23 cellular contexts compared by ENCODE assay signal in the genomic region with DNA sequence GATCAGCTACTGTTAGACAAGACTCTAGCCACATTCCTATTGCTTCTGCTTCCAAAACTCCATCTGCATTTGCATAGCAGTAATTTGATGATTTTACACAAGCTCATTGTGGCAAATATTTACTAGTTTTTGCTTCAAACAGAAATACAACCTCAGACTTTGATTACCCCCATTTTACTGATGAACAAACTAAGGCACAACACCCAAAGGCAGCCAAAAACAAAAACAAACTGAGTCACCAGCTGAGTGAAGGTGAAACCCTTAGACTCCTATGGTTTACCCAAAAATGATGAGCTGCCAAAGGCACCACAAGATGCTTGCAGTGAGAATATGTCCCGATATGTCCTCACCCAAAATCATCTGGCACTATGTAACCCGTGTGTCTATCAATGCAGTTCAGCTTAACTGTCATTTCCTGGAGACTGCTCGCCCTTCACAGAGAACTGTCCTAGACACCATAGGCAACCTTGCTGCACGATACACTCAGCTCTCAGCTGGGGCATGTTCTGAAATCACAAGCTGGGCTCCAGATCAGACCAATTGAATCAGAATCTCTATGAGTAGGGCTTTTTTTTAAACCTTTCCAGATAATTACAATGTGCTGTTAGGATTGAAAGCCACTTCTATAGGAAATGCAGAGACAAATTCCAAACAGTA. TPM values are rescaled to one million over a fixed set of nuclear protein-coding genes. Genes with fewer than 3 reads are reported as not detected.
A peak's percentile ranks its signal among the peaks of the same experiment; 100 is the strongest.
DNase-seq lines count a peak whose midpoint lies in the region; ATAC-seq, FAIRE-seq and TF ChIP-seq lines count a peak whose summit lies in the region.
"Had no signal": no experiment of that assay in that cellular context is flagged by ENCODE, and none has a peak within 500 bp of the region (broad histone marks: within the 10 kb centered on the region; RNA-seq: fewer than 3 reads in every experiment).

No MANE protein-coding gene starts in this region.

- H3K4me3 ChIP-seq in hepatocyte = no peak overlapping the region
- no peak overlapping the region for H3K4me3 ChIP-seq in small intestine (ENCODE audit: low read depth in 1 of 2, low read length in 2 of 2)
- H3K4me3 ChIP-seq: SJSA1 had no signal

- FAIRE-seq in urothelium cell line (lab: Jason Lieb, UNC) (peak; percentile 83), small intestine (lab: Jason Lieb, UNC) (no peak)
- FAIRE-seq: GM18507 had no signal

- no peaks in the 10 kb centered on the region for H4K20me1 ChIP-seq in hepatocyte (ENCODE audit: insufficient read depth, poor library complexity, severe bottlenecking)

- no peak overlapping the region for H3K4me2 ChIP-seq in hepatocyte

- H3K27me3 Mint-ChIP-seq in activated CD4-positive, alpha-beta T cell treated with anti-CD3 and anti-CD28 coated beads, Interleukin-2, amount 10 ng/mL, durations not matched to agents 24 days and 14 days = peaks cover 41% of the 10 kb centered on the region
- peaks cover 62% of the 10 kb centered on the region for H3K27me3 Mint-ChIP-seq in activated T-helper 17 cell treated with anti-CD3 and anti-CD28 coated beads, Interleukin-2, amount 50 U/mL, for 72 hours

- no peaks in the 10 kb centered on the region for H3K9me3 Mint-ChIP-seq in activated CD4-positive, alpha-beta T cell treated with anti-CD3 and anti-CD28 coated beads, Interleukin-2, amount 10 ng/mL, durations not matched to agents 24 days and 14 days
- H3K9me3 Mint-ChIP-seq in activated T-helper 17 cell treated with anti-CD3 and anti-CD28 coated beads, Interleukin-2, amount 50 U/mL, for 72 hours = no peaks in the 10 kb centered on the region
- H3K9me3 Mint-ChIP-seq: CD8-positive, alpha-beta T cell had no signal

- intact Hi-C loops in activated CD4-positive, alpha-beta T cell treated with anti-CD3 and anti-CD28 coated beads, Interleukin-2, amount 10 ng/mL, durations not matched to agents 24 days and 14 days (cut with micrococcal nuclease) = no loop called here

- 73% methylated on average over 4 of the region's 4 CpGs for WGBS in hepatocyte (ENCODE audit: low lambda C conversion rate, missing lambda C conversion rate)
- WGBS in small intestine, 3 donors = 76 to 84% (median 82%) methylated on average over 4 of the region's 4 CpGs

- TF ChIP-seq CTCF in hepatocyte (IDR thresholded peaks at IDR 0.05; ENCODE audit: poor library complexity) = no peak

- no peak overlapping the region for H3K4me3 Mint-ChIP-seq in activated CD4-positive, alpha-beta T cell treated with anti-CD3 and anti-CD28 coated beads, Interleukin-2, amount 10 ng/mL, durations not matched to agents 24 days and 14 days
- no peak overlapping the region for H3K4me3 Mint-ChIP-seq in activated T-helper 17 cell treated with anti-CD3 and anti-CD28 coated beads, Interleukin-2, amount 50 U/mL, for 72 hours
- H3K4me3 Mint-ChIP-seq: CD8-positive, alpha-beta T cell had no signal

- H3K9me3 ChIP-seq in hepatocyte (ENCODE audit: low read depth) = no peaks in the 10 kb centered on the region
- no peaks in the 10 kb centered on the region for H3K9me3 ChIP-seq in small intestine (ENCODE audit: control insufficient read depth, low read depth)
- H3K9me3 ChIP-seq: SJSA1 had no signal

- H3K36me3 ChIP-seq in hepatocyte (replicated peaks; ENCODE audit: insufficient read depth, low read depth) (no peaks in the 10 kb centered on the region), small intestine (ENCODE audit: control insufficient read depth in 2 of 2, insufficient read depth in 2 of 2, low read length in 2 of 2) (no peaks in the 10 kb centered on the region)

- H3K27ac Mint-ChIP-seq in activated CD4-positive, alpha-beta T cell treated with anti-CD3 and anti-CD28 coated beads, Interleukin-2, amount 10 ng/mL, durations not matched to agents 24 days and 14 days = no peak overlapping the region
- no peak overlapping the region for H3K27ac Mint-ChIP-seq in activated T-helper 17 cell treated with anti-CD3 and anti-CD28 coated beads, Interleukin-2, amount 50 U/mL, for 72 hours
- H3K27ac Mint-ChIP-seq: CD8-positive, alpha-beta T cell had no signal

- H3K4me1 ChIP-seq in hepatocyte (ENCODE audit: insufficient read depth) = peaks cover 36% of the 10 kb centered on the region
- H3K4me1 ChIP-seq in small intestine (ENCODE audit: control insufficient read depth in 2 of 2, insufficient read depth in 1 of 2, low read depth in 1 of 2, low read length in 1 of 2) = no peaks in the 10 kb centered on the region

- no peaks in the 10 kb centered on the region for H3K36me3 Mint-ChIP-seq in activated CD4-positive, alpha-beta T cell treated with anti-CD3 and anti-CD28 coated beads, Interleukin-2, amount 10 ng/mL, durations not matched to agents 24 days and 14 days (ENCODE audit: low read depth)
- H3K36me3 Mint-ChIP-seq in activated T-helper 17 cell treated with anti-CD3 and anti-CD28 coated beads, Interleukin-2, amount 50 U/mL, for 72 hours (ENCODE audit: low read depth) = no peaks in the 10 kb centered on the region
- H3K36me3 Mint-ChIP-seq: CD8-positive, alpha-beta T cell had no signal

- no peaks in the 10 kb centered on the region for H3K9me2 ChIP-seq in hepatocyte (replicated peaks; ENCODE audit: insufficient read depth)

- peaks cover 1% of the 10 kb centered on the region for H3K79me2 ChIP-seq in hepatocyte

- H3K27me3 ChIP-seq in hepatocyte (no peaks in the 10 kb centered on the region), small intestine (ENCODE audit: control insufficient read depth in 2 of 2, insufficient read depth in 2 of 2, low read length in 2 of 2) (no peaks in the 10 kb centered on the region)
- H3K27me3 ChIP-seq: SJSA1 had no signal

- peak; percentile 33 for DNase-seq in activated CD4-positive, alpha-beta T cell treated with anti-CD3 and anti-CD28 coated beads, Interleukin-2, amount 10 ng/mL, durations not matched to agents 24 days and 14 days
- DNase-seq in activated CD4-positive, alpha-beta T cell treated with anti-CD3 and anti-CD28 coated beads for 1 hour = no peak
- no peak for DNase-seq in hepatocyte (ENCODE audit: low spot score)
- no peak for DNase-seq in urothelium cell line (ENCODE audit: low spot score)
- no peak for DNase-seq in small intestine
- DNase-seq: AML-193; C1 segment of cervical spinal cord; CD8-positive, alpha-beta T cell; GOT3; HCEC 1CT; MM.1S; NCI-H1048; NCI-H1417 treated with DMSO at 0.1 percent for 48 hours; NCI-H187; NCI-H446 treated with DMSO at 0.1 percent for 48 hours; OCI-M1 had no signal

- H3K27ac ChIP-seq in hepatocyte (peak overlapping the region; percentile 35), small intestine (ENCODE audit: low read depth in 1 of 2, low read length in 1 of 2) (no peak overlapping the region)
- H3K27ac ChIP-seq: 22Rv1, SJSA1 had no signal

- no peak overlapping the region for H2AFZ ChIP-seq in hepatocyte

- peak; percentile 2 for ATAC-seq in SK-N-SH treated with all-trans-retinoic acid at 6 μM for 48 hours
- no peak for ATAC-seq in activated T-helper 17 cell treated with anti-CD3 and anti-CD28 coated beads, Interleukin-2, amount 50 U/mL, for 72 hours (replicated peaks)
- ATAC-seq in GM18858 (IDR thresholded peaks at IDR 0.05; ENCODE audit: unreplicated experiment) = no peak
- ATAC-seq: CD8-positive, alpha-beta T cell; Right ventricle myocardium inferior had no signal

- peaks cover 10% of the 10 kb centered on the region for H3K4me1 Mint-ChIP-seq in activated CD4-positive, alpha-beta T cell treated with anti-CD3 and anti-CD28 coated beads, Interleukin-2, amount 10 ng/mL, durations not matched to agents 24 days and 14 days
- peaks cover 4% of the 10 kb centered on the region for H3K4me1 Mint-ChIP-seq in activated T-helper 17 cell treated with anti-CD3 and anti-CD28 coated beads, Interleukin-2, amount 50 U/mL, for 72 hours

TF ChIP-seq in SK-N-SH treated with all-trans-retinoic acid at 6 μM for 48 hours, 23 proteins besides CTCF, POLR2A, EP300 and RAD21 (continues in another document):
- no peak for TF ChIP-seq ZNF8 (CRISPR knock-in tag; IDR thresholded peaks at IDR 0.05)
- no peak for TF ChIP-seq ZNF70 (CRISPR knock-in tag; IDR thresholded peaks at IDR 0.05)
- TF ChIP-seq, protein P1, sequence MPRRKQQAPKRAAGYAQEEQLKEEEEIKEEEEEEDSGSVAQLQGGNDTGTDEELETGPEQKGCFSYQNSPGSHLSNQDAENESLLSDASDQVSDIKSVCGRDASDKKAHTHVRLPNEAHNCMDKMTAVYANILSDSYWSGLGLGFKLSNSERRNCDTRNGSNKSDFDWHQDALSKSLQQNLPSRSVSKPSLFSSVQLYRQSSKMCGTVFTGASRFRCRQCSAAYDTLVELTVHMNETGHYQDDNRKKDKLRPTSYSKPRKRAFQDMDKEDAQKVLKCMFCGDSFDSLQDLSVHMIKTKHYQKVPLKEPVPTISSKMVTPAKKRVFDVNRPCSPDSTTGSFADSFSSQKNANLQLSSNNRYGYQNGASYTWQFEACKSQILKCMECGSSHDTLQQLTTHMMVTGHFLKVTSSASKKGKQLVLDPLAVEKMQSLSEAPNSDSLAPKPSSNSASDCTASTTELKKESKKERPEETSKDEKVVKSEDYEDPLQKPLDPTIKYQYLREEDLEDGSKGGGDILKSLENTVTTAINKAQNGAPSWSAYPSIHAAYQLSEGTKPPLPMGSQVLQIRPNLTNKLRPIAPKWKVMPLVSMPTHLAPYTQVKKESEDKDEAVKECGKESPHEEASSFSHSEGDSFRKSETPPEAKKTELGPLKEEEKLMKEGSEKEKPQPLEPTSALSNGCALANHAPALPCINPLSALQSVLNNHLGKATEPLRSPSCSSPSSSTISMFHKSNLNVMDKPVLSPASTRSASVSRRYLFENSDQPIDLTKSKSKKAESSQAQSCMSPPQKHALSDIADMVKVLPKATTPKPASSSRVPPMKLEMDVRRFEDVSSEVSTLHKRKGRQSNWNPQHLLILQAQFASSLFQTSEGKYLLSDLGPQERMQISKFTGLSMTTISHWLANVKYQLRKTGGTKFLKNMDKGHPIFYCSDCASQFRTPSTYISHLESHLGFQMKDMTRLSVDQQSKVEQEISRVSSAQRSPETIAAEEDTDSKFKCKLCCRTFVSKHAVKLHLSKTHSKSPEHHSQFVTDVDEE (CRISPR knock-in tag; IDR thresholded peaks at IDR 0.05) = no peak
- TF ChIP-seq RARB (CRISPR knock-in tag; IDR thresholded peaks at IDR 0.05) = no peak

RNA-seq across cellular contexts. Expression of a gene that starts 4.1 kb away (rescaled TPM):
- total RNA-seq in activated CD4-positive, alpha-beta T cell treated with anti-CD3 and anti-CD28 coated beads, Interleukin-2, amount 10 ng/mL, durations not matched to agents 24 days and 14 days = not detected in 2 replicates
- total RNA-seq in hepatocyte = 30.8 and 36.2 TPM in 2 replicates
- polyA plus RNA-seq in hepatocyte (15.3 and 17.2 TPM in 2 replicates), small intestine (1 to 10 TPM in 2 of 3 donors, under 1 TPM in 1; 0.45 to 8.8 (median 1.1) TPM)
- total RNA-seq in activated T-helper 17 cell treated with anti-CD3 and anti-CD28 coated beads, Interleukin-2, amount 50 U/mL, for 72 hours = not detected
- total RNA-seq: CD8-positive, alpha-beta T cell had no signal

Comparison
In these comparisons a context has a peak if more than half of its experiments do, and no peak if none do; other contexts are left out.
1. RNA of a gene that starts 4.1 kb away (total RNA-seq): 30.8 to 36.2 TPM in hepatocyte; not detected in activated CD4-positive, alpha-beta T cell treated with anti-CD3 and anti-CD28 coated beads, Interleukin-2, amount 10 ng/mL, durations not matched to agents 24 days and 14 days and not detected in activated T-helper 17 cell treated with anti-CD3 and anti-CD28 coated beads, Interleukin-2, amount 50 U/mL, for 72 hours; every median in the first group is over 10 times any median in the second.